1 cellular context compared by ENCODE assay signal in the genomic region with DNA sequence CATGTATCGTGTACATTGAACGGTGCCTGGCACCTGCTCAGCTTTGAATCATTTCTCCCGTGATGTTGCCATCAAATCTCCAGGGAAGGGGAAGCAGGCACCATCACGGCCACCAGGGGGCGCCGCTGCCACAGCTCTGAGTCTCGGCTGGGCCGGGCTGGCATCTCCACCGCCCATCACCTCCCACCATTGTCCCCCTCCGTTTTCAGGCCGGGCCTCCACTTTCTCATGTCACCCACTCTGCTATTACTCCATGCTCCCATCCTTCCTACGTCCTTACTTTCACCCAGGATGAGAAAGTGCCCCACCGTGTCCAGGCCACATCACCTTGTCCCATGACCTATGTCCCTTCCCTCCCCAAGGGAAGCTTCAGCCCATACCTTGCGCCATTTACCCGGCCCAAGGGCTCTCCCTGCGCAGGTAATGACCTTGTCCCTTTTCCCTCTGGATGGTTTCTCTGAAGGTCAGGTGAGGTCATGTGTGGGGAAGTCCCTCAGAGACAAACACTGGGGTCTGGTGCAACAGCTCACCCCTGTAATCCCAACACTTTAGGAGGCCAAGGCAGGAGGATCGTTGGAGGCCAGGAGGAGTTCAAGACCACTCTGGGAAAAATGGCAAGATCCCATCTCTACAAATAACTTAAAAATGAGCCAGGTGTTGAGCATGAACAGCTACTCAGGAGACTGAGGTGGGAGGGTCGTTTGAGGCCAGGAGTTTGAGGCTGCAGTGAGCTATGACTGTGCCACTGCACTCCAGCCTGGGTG.
TF ChIP-seq lines count a peak whose summit lies in the region.

No MANE protein-coding gene starts in this region.

TF ChIP-seq in WTC11, 78 proteins besides CTCF, POLR2A, EP300 and RAD21 (continued from another document):
- TF ChIP-seq, protein P1, sequence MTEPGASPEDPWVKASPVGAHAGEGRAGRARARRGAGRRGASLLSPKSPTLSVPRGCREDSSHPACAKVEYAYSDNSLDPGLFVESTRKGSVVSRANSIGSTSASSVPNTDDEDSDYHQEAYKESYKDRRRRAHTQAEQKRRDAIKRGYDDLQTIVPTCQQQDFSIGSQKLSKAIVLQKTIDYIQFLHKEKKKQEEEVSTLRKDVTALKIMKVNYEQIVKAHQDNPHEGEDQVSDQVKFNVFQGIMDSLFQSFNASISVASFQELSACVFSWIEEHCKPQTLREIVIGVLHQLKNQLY (CRISPR knock-in tag; IDR thresholded peaks at IDR 0.05) = no peak
- TF ChIP-seq ELF4 (CRISPR knock-in tag; IDR thresholded peaks at IDR 0.05; ENCODE audit: low read depth) = no peak
